In genomic region chr7:24972166-24972477, GRCh38 we compare ENCODE assay signal across 20 cellular contexts. TPM values are rescaled to one million over a fixed set of nuclear protein-coding genes. Genes with fewer than 3 reads are reported as not detected.
DNase-seq lines count a peak whose midpoint lies in the region; ATAC-seq, FAIRE-seq and TF ChIP-seq lines count a peak whose summit lies in the region.
"Had no signal": no experiment of that assay in that cellular context is flagged by ENCODE, and none has a peak within 500 bp of the region (broad histone marks: within the 10 kb centered on the region; RNA-seq: fewer than 3 reads in every experiment).

No MANE protein-coding gene starts in this region.

- no peaks in the 10 kb centered on the region for H3K9me3 Mint-ChIP-seq in osteocyte (ENCODE audit: unreplicated experiment)
- H3K9me3 Mint-ChIP-seq: CD8-positive, alpha-beta memory T cell had no signal

- peaks cover 35% of the 10 kb centered on the region for H3K4me1 Mint-ChIP-seq in osteocyte (ENCODE audit: unreplicated experiment)

- peaks cover 25 to 68% of the 10 kb centered on the region in 2 experiments for H3K79me1 ChIP-seq in IMR-90 (ENCODE audit: low read depth in 1 of 2, low read length in 2 of 2)

- peak overlapping the region; percentile 100 for H3K4ac ChIP-seq in IMR-90 (ENCODE audit: low read depth, low read length)

- H3K4me3 ChIP-seq in SK-N-SH (ENCODE audit: low read depth in 2 of 2, low read length in 1 of 2), result no peak overlapping the region
- no peak overlapping the region for H3K4me3 ChIP-seq in IMR-90 (ENCODE audit: insufficient read depth, low read depth, low read length)
- H3K4me3 ChIP-seq in GM12878, result no peak overlapping the region
- H3K4me3 ChIP-seq: body of pancreas, prostate gland, testis had no signal

- H4K91ac ChIP-seq in IMR-90 (ENCODE audit: insufficient read depth, low read depth, low read length), result peak overlapping the region; percentile 100

- WGBS in SK-N-SH (ENCODE audit: low lambda C conversion rate), result 96% methylated on average over 1 of the region's 1 CpG
- no CpG with 5 or more reads among the region's 1 CpG for WGBS in IMR-90 (ENCODE audit: extremely low coverage in 2 of 2, insufficient read length in 1 of 2), 2 experiments
- 95% methylated on average over 1 of the region's 1 CpG for WGBS in GM12878 (ENCODE audit: insufficient coverage, insufficient replicate concordance, low lambda C conversion rate, missing lambda C conversion rate)

- H2BK5ac ChIP-seq in IMR-90 (ENCODE audit: low read depth, low read length, poor library complexity, severe bottlenecking), result peak overlapping the region; percentile 99

- BruUV-seq in IMR-90 (replicated peaks; lab: Mats Ljungman, UMichigan) (no TSS peak), GM12878 (replicated peaks; lab: Mats Ljungman, UMichigan) (no TSS peak)

- no peak for TF ChIP-seq POLR2A in IMR-90 (IDR thresholded peaks at IDR 0.05; ENCODE audit: low read depth, low read length)
- TF ChIP-seq POLR2A in GM12878 (IDR thresholded peaks at IDR 0.05; ENCODE audit: low read depth, low read length), result no peak

- peaks cover 18% of the 10 kb centered on the region for H3K9me1 ChIP-seq in IMR-90 (ENCODE audit: insufficient read depth, low read length)

- peak overlapping the region; percentile 99; the same call in 1 of the 2 replicates for H4K5ac ChIP-seq in IMR-90 (ENCODE audit: low read depth, low read length)

- H3K79me2 ChIP-seq in SK-N-SH (ENCODE audit: insufficient read depth) (peaks cover 99% of the 10 kb centered on the region), GM12878 (ENCODE audit: control insufficient read depth, insufficient read depth, low read length) (peaks cover 98% of the 10 kb centered on the region)

- no peak for ATAC-seq in SK-N-SH treated with all-trans-retinoic acid at 6 μM for 48 hours
- no peak for ATAC-seq in IMR-90 (ENCODE audit: low read depth)
- ATAC-seq in GM12878, result no peak
- ATAC-seq in activated CD4-positive, CD25-positive, alpha-beta regulatory T cell treated with anti-CD3 and anti-CD28 coated beads, Interleukin-2, amount 50 U/mL, for 24 hours, result no peak
- ATAC-seq: body of pancreas had no signal

- peak overlapping the region; percentile 99 for H3K23ac ChIP-seq in IMR-90 (ENCODE audit: low read depth, low read length)

- no peak overlapping the region for H3K4me3 Mint-ChIP-seq in osteocyte (ENCODE audit: unreplicated experiment)

- H3K9me3 ChIP-seq in SK-N-SH (no peaks in the 10 kb centered on the region), IMR-90 (ENCODE audit: control insufficient read depth, insufficient read depth, low read length) (no peaks in the 10 kb centered on the region), GM12878 (replicated peaks; ENCODE audit: control insufficient read depth, insufficient read depth, low read length) (no peaks in the 10 kb centered on the region)
- H3K9me3 ChIP-seq: body of pancreas, prostate gland, testis had no signal

- H3K36me3 ChIP-seq in SK-N-SH (replicated peaks in 1 of 2; ENCODE audit: control insufficient read depth in 1 of 2, insufficient read depth in 2 of 2, low read length in 1 of 2) (no peaks in the 10 kb centered on the region), IMR-90 (ENCODE audit: control insufficient read depth, insufficient read depth, low read length) (no peaks in the 10 kb centered on the region), GM12878 (ENCODE audit: control insufficient read depth in 2 of 2, insufficient read depth in 2 of 2, low read length in 1 of 2) (no peaks in the 10 kb centered on the region)
- H3K36me3 ChIP-seq: prostate gland had no signal

- H3F3A ChIP-seq in SK-N-SH (replicated peaks; ENCODE audit: insufficient read depth), result peaks cover 33% of the 10 kb centered on the region

- TF ChIP-seq EP300 in SK-N-SH (IDR thresholded peaks at IDR 0.05; ENCODE audit: borderline replicate concordance in 1 of 2, low read depth in 1 of 2, low read length in 1 of 2) (no peak), GM12878 (IDR thresholded peaks at IDR 0.05; ENCODE audit: borderline replicate concordance in 1 of 2, control insufficient read depth in 1 of 2, low read depth in 2 of 2, low read length in 2 of 2) (no peak)

- 0 out of 2 replicates have a peak overlapping the region, but pooled peaks have one; percentile 7 for H3K56ac ChIP-seq in IMR-90 (ENCODE audit: extremely low read depth, insufficient read depth, low read length)

- H2AK5ac ChIP-seq in IMR-90 (ENCODE audit: low read depth, low read length), result peak overlapping the region; percentile 100; the same call in 1 of the 2 replicates

- H3K36me3 Mint-ChIP-seq in osteocyte (ENCODE audit: unreplicated experiment), result no peaks in the 10 kb centered on the region

- H3K27ac ChIP-seq in SK-N-SH (ENCODE audit: low read depth in 2 of 2, low read length in 1 of 2) (peak overlapping the region; percentile 97 to 98), IMR-90 (ENCODE audit: insufficient read depth, low read length) (peak overlapping the region; percentile 93; the same call in 1 of the 2 replicates), GM12878 (ENCODE audit: control insufficient read depth, insufficient read depth) (peak overlapping the region; percentile 5; the same call in 1 of the 2 replicates)
- H3K27ac ChIP-seq: body of pancreas, prostate gland, testis had no signal

- no peak for TF ChIP-seq RAD21 in SK-N-SH (IDR thresholded peaks at IDR 0.05; ENCODE audit: low read length)
- TF ChIP-seq RAD21 in IMR-90 (IDR thresholded peaks at IDR 0.05; ENCODE audit: low read length), result no peak
- no peak for TF ChIP-seq RAD21 in GM12878 (IDR thresholded peaks at IDR 0.05; ENCODE audit: insufficient read depth, low read depth, low read length)

- dilution Hi-C loops in IMR-90 (cut with HindIII; ENCODE audit: low sequenced_read_pairs, unreplicated experiment), result no loop called here

- H3K4me2 ChIP-seq in SK-N-SH, result peak overlapping the region; percentile 63
- H3K4me2 ChIP-seq in IMR-90 (ENCODE audit: low read depth, low read length), result peak overlapping the region; percentile 12; the same call in 1 of the 2 replicates
- H3K4me2 ChIP-seq in GM12878 (ENCODE audit: control insufficient read depth, insufficient read depth), result peak overlapping the region; percentile 51; the same call in 1 of the 2 replicates

- H3K4me1 ChIP-seq in SK-N-SH (ENCODE audit: control insufficient read depth in 1 of 2, insufficient read depth in 2 of 2, low read depth in 1 of 2, low read length in 1 of 2) (peaks cover 21 to 37% of the 10 kb centered on the region in 2 experiments), IMR-90 (ENCODE audit: control insufficient read depth, insufficient read depth, low read length) (peaks cover 28% of the 10 kb centered on the region), GM12878 (ENCODE audit: control insufficient read depth, insufficient read depth, low read length) (peaks cover 31% of the 10 kb centered on the region)
- H3K4me1 ChIP-seq: body of pancreas, prostate gland, testis had no signal

- RAD21 ChIA-PET in GM12878 (lab: Charles Lee; ENCODE audit: unreplicated experiment), result interaction anchor here (0.6 to 11.1 kb wide), 4 partner anchors 6 to 1354 kb away, joined by 3 to 106 read pairs (median 11); no protein-coding TSS in a partner anchor

- peak overlapping the region; percentile 93; the same call in 2 of the 3 replicates for H2BK15ac ChIP-seq in IMR-90 (ENCODE audit: low read depth, low read length)

- H4K20me1 ChIP-seq in SK-N-SH (ENCODE audit: insufficient read depth), result no peaks in the 10 kb centered on the region
- H4K20me1 ChIP-seq in IMR-90 (ENCODE audit: insufficient read depth, low read length), result no peaks in the 10 kb centered on the region
- no peaks in the 10 kb centered on the region for H4K20me1 ChIP-seq in GM12878 (ENCODE audit: control insufficient read depth, insufficient read depth)

- intact Hi-C loops in IMR-90 (cut with micrococcal nuclease) (loop anchor here (10.0 kb wide), 1 partner anchor 47 kb away; no protein-coding TSS in a partner anchor), GM12878 (cut with micrococcal nuclease; ENCODE audit: unreplicated experiment) (no loop called here)

- H3K9me2 ChIP-seq in SK-N-SH, result no peaks in the 10 kb centered on the region

- in situ Hi-C loops in IMR-90 (cut with MboI; ENCODE audit: low sequenced_read_pairs), result no loop called here
- in situ Hi-C loops in GM12878 (cut with MboI), result no loop called here

- POLR2A ChIA-PET in SK-N-SH (lab: Yijun Ruan, JAX) (no interaction called here), IMR-90 (lab: Charles Lee; ENCODE audit: unreplicated experiment) (no interaction called here), GM12878 (lab: Charles Lee) (interaction anchor here (1.0 to 1.1 kb wide), 2 partner anchors 9 to 49 kb away, joined by 3 to 5 read pairs; partner anchors contain the start of gene OSBPL3)

- DNase-seq in SK-N-SH (no peak), IMR-90 (no peak), GM12878 (ENCODE audit: low read depth, low spot score) (no peak), osteocyte (ENCODE audit: extremely low spot score, unreplicated experiment) (no peak), germinal center (ENCODE audit: low spot score) (no peak), NCI-H2107 treated with DMSO at 0.1 percent for 48 hours (lab: John Stamatoyannopoulos, UW; ENCODE audit: unreplicated experiment) (no peak)
- DNase-seq: activated naive CD4-positive, alpha-beta T cell; body of pancreas; CD8-positive, alpha-beta memory T cell; dermis blood vessel endothelial cell; hypothalamus; MV-4-11; NCI-H2171; SIG-M5; testis had no signal

- H3K9ac ChIP-seq in SK-N-SH (peak overlapping the region; percentile 72; the same call in 1 of the 2 replicates), IMR-90 (ENCODE audit: low read depth, low read length) (no peak overlapping the region), GM12878 (ENCODE audit: control insufficient read depth, insufficient read depth, low read length) (no peak overlapping the region)

- H2BK120ac ChIP-seq in IMR-90 (ENCODE audit: low read depth, low read length), result peak overlapping the region; percentile 100

- no peaks in the 10 kb centered on the region for H3K27me3 Mint-ChIP-seq in osteocyte (ENCODE audit: unreplicated experiment)
- H3K27me3 Mint-ChIP-seq: CD8-positive, alpha-beta memory T cell had no signal

- H2AFZ ChIP-seq in SK-N-SH (ENCODE audit: low read depth) (no peak overlapping the region), IMR-90 (replicated peaks; ENCODE audit: low read length, poor library complexity) (no peak overlapping the region), GM12878 (ENCODE audit: control insufficient read depth, low read depth, low read length) (no peak overlapping the region)

- peak overlapping the region; percentile 85 for H3K27ac Mint-ChIP-seq in osteocyte (ENCODE audit: unreplicated experiment)

- H3K27me3 ChIP-seq in SK-N-SH (ENCODE audit: insufficient read depth), result no peaks in the 10 kb centered on the region
- no peaks in the 10 kb centered on the region for H3K27me3 ChIP-seq in IMR-90 (ENCODE audit: control insufficient read depth, insufficient read depth, low read length)
- H3K27me3 ChIP-seq in GM12878 (replicated peaks in 1 of 2; ENCODE audit: control insufficient read depth in 2 of 2, insufficient read depth in 2 of 2, low read length in 1 of 2), result no peaks in the 10 kb centered on the region
- H3K27me3 ChIP-seq: body of pancreas, testis had no signal

- peak overlapping the region; percentile 96 to 98; a peak in 3 of 4 replicates for H4K8ac ChIP-seq in IMR-90 (ENCODE audit: low read depth in 2 of 2, low read length in 2 of 2)

- SMC1A ChIA-PET in GM12878 (lab: Charles Lee; ENCODE audit: uncharacterized antibody, unreplicated experiment), result interaction anchor here (0.6 to 16.1 kb wide), 10 partner anchors 7 to 151 kb away, joined by 3 to 189 read pairs (median 3); no protein-coding TSS in a partner anchor

- TF ChIP-seq CTCF in SK-N-SH (IDR thresholded peaks at IDR 0.05) (no peak), IMR-90 (conservative IDR thresholded peaks at IDR 0.05; ENCODE audit: low read depth, low read length) (no peak), GM12878 (IDR thresholded peaks at IDR 0.05 in 2 of 3, conservative IDR thresholded peaks at IDR 0.05 in 1 of 3; ENCODE audit: control insufficient read depth in 2 of 3, extremely low read depth in 1 of 3, insufficient read depth in 1 of 3, low read depth in 3 of 3, low read length in 3 of 3) (no peak), osteocyte (IDR thresholded peaks at IDR 0.05) (no peak)

- peak overlapping the region; percentile 72 for H3K14ac ChIP-seq in IMR-90 (replicated peaks; ENCODE audit: low read depth, low read length)

- no peak overlapping the region for H2AK9ac ChIP-seq in IMR-90 (replicated peaks; ENCODE audit: low read depth, low read length, poor library complexity)

- peak overlapping the region; percentile 98 for H2BK20ac ChIP-seq in IMR-90 (ENCODE audit: low read depth, low read length)

- peak overlapping the region; percentile 99 for H3K18ac ChIP-seq in IMR-90 (ENCODE audit: low read depth, low read length)

- FAIRE-seq in GM12878 (lab: Jason Lieb, UNC), result peak; percentile 81
- FAIRE-seq: HTR-8/SVneo, TTC549 had no signal

- CTCF ChIA-PET in SK-N-SH (lab: Yijun Ruan, JAX) (interaction anchor here (0.7 to 2.0 kb wide), 6 partner anchors 7 to 187 kb away, joined by 3 to 8 read pairs (median 6); partner anchors contain the start of gene OSBPL3), IMR-90 (lab: Yijun Ruan, JAX) (interaction anchor here (1.8 kb wide), 1 partner anchor 160 kb away, joined by 7 read pairs; no protein-coding TSS in a partner anchor), GM12878 (lab: Yijun Ruan, JAX) (interaction anchor here (0.9 to 3.2 kb wide), 10 partner anchors 9 to 160 kb away, joined by 3 to 11 read pairs (median 5); no protein-coding TSS in a partner anchor)

RNA-seq across cellular contexts. Expression of gene OSBPL3, which starts 7.9 kb away (rescaled TPM):
- polyA plus RNA-seq in SK-N-SH (2012; rRNA removed) (22.6 and 23.2 TPM in 2 replicates), IMR-90 (2012; rRNA removed) (15.4 and 18.0 TPM in 2 replicates), GM12878 (2011; rRNA removed) (26.1 and 28.0 TPM in 2 replicates), GM12878 (2014; fragmentation: Illumina TruSeq; extraction: Trizol) (23.3 and 26.6 TPM in 2 replicates), GM12878 (2014; fragmentation: Nextera tagmentation; extraction: Ambion mirVana) (10 to 100 TPM in 1 of 2 experiments, 1 to 10 TPM in 1; 6.1 to 15.2 TPM), GM12878 (2014; rRNA removed) (24.2 and 28.1 TPM in 2 replicates), GM12878 (2016; fragmentation: Nextera tagmentation; extraction: Ambion mirVana) (10 to 100 TPM; 33.3 to 38.1 TPM)
- 19.3 and 20.5 TPM in 2 replicates for polyA plus RNA-seq in SK-N-SH (2012; cell fraction: cytosol; rRNA removed)
- 53.0 and 90.2 TPM in 2 replicates for polyA plus RNA-seq in SK-N-SH (2012; cell fraction: nucleus; rRNA removed)
- total RNA-seq in IMR-90 (2012; rRNA removed) (29.9 and 30.0 TPM in 2 replicates), GM12878 (2014; rRNA removed) (26.3 and 29.3 TPM in 2 replicates), GM12878 (2014; rRNA removed; fragmentation: Illumina TruSeq; extraction: Trizol) (27.8 and 28.2 TPM in 2 replicates), GM12878 (2021) (34.0 and 46.6 TPM in 2 replicates), osteocyte (7.7 and 8.0 TPM in 2 replicates)
- 4.0 and 4.9 TPM in 2 replicates for polyA plus RNA-seq in IMR-90 (2012; cell fraction: cytosol; rRNA removed)
- polyA plus RNA-seq in IMR-90 (2012; cell fraction: nucleus; rRNA removed; ENCODE audit: low replicate concordance), result 14.4 and 46.7 TPM in 2 replicates
- 60.2 and 64.2 TPM in 2 replicates for total RNA-seq in GM12878 (2013; cell fraction: nucleolus; rRNA removed)
- 8.9 TPM for polyA plus RNA-seq in GM12878 (2011; ENCODE audit: low read depth)
- polyA plus RNA-seq in GM12878 (2011; cell fraction: cytosol; rRNA removed), result 14.5 and 15.8 TPM in 2 replicates
- 77.3 and 96.7 TPM in 2 replicates for polyA plus RNA-seq in GM12878 (2011; cell fraction: nucleus; rRNA removed)
- 11.0 and 12.1 TPM in 2 replicates for polyA plus RNA-seq in GM12878 (2012)
- polyA minus RNA-seq in GM12878 (2011; rRNA and poly(A)+ RNA removed), result 39.3 and 41.8 TPM in 2 replicates
- 7.9 and 12.3 TPM in 2 replicates for polyA minus RNA-seq in GM12878 (2011; cell fraction: cytosol; rRNA and poly(A)+ RNA removed)
- 34.5 and 77.9 TPM in 2 replicates for polyA minus RNA-seq in GM12878 (2011; cell fraction: nucleus; rRNA and poly(A)+ RNA removed)

Comparison
In these comparisons a context has a peak if more than half of its experiments do, and no peak if none do; other contexts are left out.
1. H3K27ac ChIP-seq: peak in every context shown above with its lines; median percentile 98 in SK-N-SH; 93 in IMR-90; 5 in GM12878.
2. H3K4me2 ChIP-seq: peak in every context shown above with its lines; median percentile 63 in SK-N-SH; 51 in GM12878; 12 in IMR-90.
3. Of the 26 proteins assayed by ChIP-seq in both GM12878 and SK-N-SH: peak only in GM12878: YY1; only in SK-N-SH: none; in both: none; in neither: 25.